ENCODE assay signal across 8 cellular contexts in the genomic region with DNA sequence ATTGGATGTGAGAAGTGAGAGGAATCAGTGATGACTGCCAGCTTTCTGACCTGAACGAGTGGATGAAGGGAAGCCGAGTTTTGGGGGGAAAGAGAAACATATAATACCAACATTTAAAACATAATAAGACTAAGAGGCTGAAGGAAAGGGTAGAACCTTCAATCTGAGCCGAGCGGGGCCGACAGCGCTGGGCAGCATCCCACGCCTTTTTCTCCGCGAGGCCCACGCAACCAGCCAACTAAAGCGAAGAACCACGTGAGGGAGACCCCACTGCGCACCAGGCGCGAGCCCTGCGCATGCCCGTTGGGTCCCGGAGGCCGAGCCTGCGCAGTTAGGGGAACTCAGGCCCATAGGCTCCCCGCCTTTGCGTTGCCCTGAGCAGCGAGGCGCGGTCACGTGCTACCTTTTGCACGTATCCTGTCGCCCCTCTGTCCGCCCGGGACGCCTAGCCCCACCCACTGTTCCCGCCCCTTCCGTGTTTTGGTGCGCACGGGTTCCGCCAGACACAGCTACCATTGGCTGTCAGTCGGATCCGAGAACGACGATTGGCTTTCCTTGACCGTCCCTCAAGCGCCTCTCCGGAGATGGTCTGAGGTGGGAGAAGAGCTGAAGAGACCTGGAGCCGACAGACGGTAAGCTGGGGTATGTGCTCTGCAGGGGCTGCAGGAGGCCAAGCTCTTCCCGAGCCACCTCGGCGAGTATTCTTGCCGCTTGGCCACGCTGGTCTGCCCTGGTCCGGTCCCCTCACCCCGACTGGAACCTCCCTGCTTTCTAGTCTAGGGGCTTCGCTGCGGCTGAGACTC. TPM values are rescaled to one million over a fixed set of nuclear protein-coding genes. Genes with fewer than 3 reads are reported as not detected.
A peak's percentile ranks its signal among the peaks of the same experiment; 100 is the strongest.
DNase-seq lines count a peak whose midpoint lies in the region; ATAC-seq and TF ChIP-seq lines count a peak whose summit lies in the region.

A gene with protein sequence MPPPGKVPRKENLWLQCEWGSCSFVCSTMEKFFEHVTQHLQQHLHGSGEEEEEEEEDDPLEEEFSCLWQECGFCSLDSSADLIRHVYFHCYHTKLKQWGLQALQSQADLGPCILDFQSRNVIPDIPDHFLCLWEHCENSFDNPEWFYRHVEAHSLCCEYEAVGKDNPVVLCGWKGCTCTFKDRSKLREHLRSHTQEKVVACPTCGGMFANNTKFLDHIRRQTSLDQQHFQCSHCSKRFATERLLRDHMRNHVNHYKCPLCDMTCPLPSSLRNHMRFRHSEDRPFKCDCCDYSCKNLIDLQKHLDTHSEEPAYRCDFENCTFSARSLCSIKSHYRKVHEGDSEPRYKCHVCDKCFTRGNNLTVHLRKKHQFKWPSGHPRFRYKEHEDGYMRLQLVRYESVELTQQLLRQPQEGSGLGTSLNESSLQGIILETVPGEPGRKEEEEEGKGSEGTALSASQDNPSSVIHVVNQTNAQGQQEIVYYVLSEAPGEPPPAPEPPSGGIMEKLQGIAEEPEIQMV (plus strand): TSS at position 573 of the 803 bp plus-strand sequence. CDS start 5,365 bp downstream, outside the sequence.

- peak within 1 kb of the TSS; percentile 87 to 92 for H3K9ac ChIP-seq in colonic mucosa (ENCODE audit: low read depth in 2 of 2, low read length in 2 of 2)

- H3K27ac Mint-ChIP-seq in activated CD4-positive, alpha-beta T cell treated with anti-CD3 and anti-CD28 coated beads, Interleukin-2, amount 10 ng/mL, durations not matched to agents 24 days and 14 days, result peak within 1 kb of the TSS; percentile 89

- peak; percentile 98 for ATAC-seq in GM19324 (IDR thresholded peaks at IDR 0.05; ENCODE audit: low FRiP score, unreplicated experiment)
- peak; percentile 92 for ATAC-seq in HG03469 (IDR thresholded peaks at IDR 0.05; ENCODE audit: unreplicated experiment)

- intact Hi-C loops in activated CD4-positive, alpha-beta T cell treated with anti-CD3 and anti-CD28 coated beads, Interleukin-2, amount 10 ng/mL, durations not matched to agents 24 days and 14 days (cut with micrococcal nuclease), result loop anchor here (1.0 to 2.0 kb wide), 6 partner anchors 14 to 64 kb away; a partner anchor contains a TSS
- intact Hi-C loops in colonic mucosa (cut with DNase I), result no loop called here

- H3K27ac ChIP-seq in colonic mucosa, result peak within 1 kb of the TSS; percentile 91

- POLR2A ChIA-PET in BJ (lab: Charles Lee), result interaction anchor here (0.5 to 0.9 kb wide), 7 partner anchors 14 to 217 kb away, joined by 3 to 7 read pairs (median 4); a partner anchor contains a TSS

- H3K36me3 ChIP-seq in BJ (ENCODE audit: control insufficient read depth, insufficient read depth, low read length) (peaks cover 8% of the 10 kb centered on the region), colonic mucosa (no peaks in the 10 kb centered on the region)

- peaks cover 24% of the 10 kb centered on the region for H3K36me3 Mint-ChIP-seq in activated CD4-positive, alpha-beta T cell treated with anti-CD3 and anti-CD28 coated beads, Interleukin-2, amount 10 ng/mL, durations not matched to agents 24 days and 14 days (ENCODE audit: low read depth)

- no peaks in the 10 kb centered on the region for H3K9me3 ChIP-seq in colonic mucosa

- H3K4me1 Mint-ChIP-seq in activated CD4-positive, alpha-beta T cell treated with anti-CD3 and anti-CD28 coated beads, Interleukin-2, amount 10 ng/mL, durations not matched to agents 24 days and 14 days, result peaks cover 26% of the 10 kb centered on the region

- peak; percentile 96 for DNase-seq in BJ (ENCODE audit: low read depth)
- peak; percentile 100 for DNase-seq in NCI-H526 treated with DMSO at 0.1 percent for 48 hours (lab: John Stamatoyannopoulos, UW)
- DNase-seq in activated CD4-positive, alpha-beta T cell treated with anti-CD3 and anti-CD28 coated beads, Interleukin-2, amount 10 ng/mL, durations not matched to agents 24 days and 14 days, result peak; percentile 100
- DNase-seq in colonic mucosa, result peak; percentile 100
- DNase-seq in kidney tubule cell (ENCODE audit: low spot score), result peak; percentile 99
- peak; percentile 98 to 100 (median 100) for DNase-seq in stimulated activated CD4-positive, alpha-beta T cell treated with anti-CD3 and anti-CD28 coated beads, Interleukin-1b, Interleukin-23, amount 100 ng/mL, for 24 hours (ENCODE audit: low read depth in 4 of 4, low spot score in 1 of 4)

- TF ChIP-seq CTCF in BJ (IDR thresholded peaks at IDR 0.05; ENCODE audit: insufficient read depth, low read depth, low read length), result no peak
- no peak for TF ChIP-seq CTCF in colonic mucosa (IDR thresholded peaks at IDR 0.05)

- CTCF ChIA-PET in BJ (lab: Yijun Ruan, JAX), result interaction anchor here (0.8 to 3.3 kb wide), 6 partner anchors 11 to 203 kb away, joined by 3 to 11 read pairs (median 6); no protein-coding TSS in a partner anchor

- H3K4me3 Mint-ChIP-seq in activated CD4-positive, alpha-beta T cell treated with anti-CD3 and anti-CD28 coated beads, Interleukin-2, amount 10 ng/mL, durations not matched to agents 24 days and 14 days, result peak within 1 kb of the TSS; percentile 98

- no peaks in the 10 kb centered on the region for H3K27me3 ChIP-seq in BJ (ENCODE audit: control insufficient read depth, insufficient read depth, low read length)
- H3K27me3 ChIP-seq in colonic mucosa, result no peaks in the 10 kb centered on the region

- peak within 1 kb of the TSS; percentile 89 for H3K4me3 ChIP-seq in BJ (ENCODE audit: low read depth, low read length)
- peak within 1 kb of the TSS; percentile 79 for H3K4me3 ChIP-seq in colonic mucosa

- peaks cover 5% of the 10 kb centered on the region for H3K4me1 ChIP-seq in colonic mucosa

- H3K27me3 Mint-ChIP-seq in activated CD4-positive, alpha-beta T cell treated with anti-CD3 and anti-CD28 coated beads, Interleukin-2, amount 10 ng/mL, durations not matched to agents 24 days and 14 days, result no peaks in the 10 kb centered on the region

- no peaks in the 10 kb centered on the region for H3K9me3 Mint-ChIP-seq in activated CD4-positive, alpha-beta T cell treated with anti-CD3 and anti-CD28 coated beads, Interleukin-2, amount 10 ng/mL, durations not matched to agents 24 days and 14 days

RNA-seq across cellular contexts. Expression of the gene that starts here (rescaled TPM):
- 17.6 and 27.3 TPM in 2 replicates for polyA plus RNA-seq in BJ (2011; rRNA removed)
- 18.4 and 40.8 TPM in 2 replicates for polyA minus RNA-seq in BJ (2011; rRNA and poly(A)+ RNA removed)
- total RNA-seq in activated CD4-positive, alpha-beta T cell treated with anti-CD3 and anti-CD28 coated beads, Interleukin-2, amount 10 ng/mL, durations not matched to agents 24 days and 14 days, result 34.9 and 41.4 TPM in 2 replicates
- total RNA-seq in colonic mucosa, result 10 to 100 TPM; 31.9 to 33.3 TPM

Comparison
In these comparisons a context has a peak if more than half of its experiments do, and no peak if none do; other contexts are left out.
1. Peak in every context shown above with its lines: DNase-seq, ATAC-seq, H3K4me3 ChIP-seq and H3K27ac ChIP-seq.